9 cellular contexts compared by ENCODE assay signal in the genomic region with DNA sequence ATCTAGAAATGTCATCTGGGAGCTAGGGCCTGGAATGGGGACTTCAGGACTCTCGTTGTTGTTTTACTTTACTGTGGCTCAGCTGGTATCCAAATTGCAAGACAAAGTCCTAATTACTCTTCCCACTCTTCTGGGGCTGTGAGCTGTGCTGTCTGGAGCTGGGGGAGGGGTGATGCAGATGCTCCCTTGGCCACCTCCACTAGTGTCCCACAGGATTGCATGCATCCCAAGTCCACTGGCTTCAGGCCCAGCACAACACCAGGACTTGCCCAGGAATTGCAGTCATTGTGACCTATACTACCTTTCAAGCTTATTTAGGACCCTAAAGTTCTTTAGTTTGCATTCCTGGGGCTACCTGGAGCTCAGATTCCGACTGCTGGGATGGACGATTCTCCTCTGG.
"Had no signal": no experiment of that assay in that cellular context is flagged by ENCODE, and none has a peak within 500 bp of the region (broad histone marks: within the 10 kb centered on the region; RNA-seq: fewer than 3 reads in every experiment).

No MANE protein-coding gene starts in this region.

- H3K36me3 ChIP-seq: HAP-1 had no signal

- H3K9me3 ChIP-seq: HAP-1 had no signal

- H3K9ac ChIP-seq: GM23248 had no signal

- H3K4me1 ChIP-seq: HAP-1 had no signal

- H3K4me3 Mint-ChIP-seq: HFFc6, IgD-negative memory B cell had no signal

- H3K27ac ChIP-seq: GM23248, HL-60 had no signal

- H3K36me3 Mint-ChIP-seq: IgD-negative memory B cell had no signal

- H3K27ac Mint-ChIP-seq: HFFc6, IgD-negative memory B cell had no signal

- H3K4me1 Mint-ChIP-seq: IgD-negative memory B cell had no signal

- H3K4me3 ChIP-seq: GM23248, HAP-1 had no signal

- DNase-seq: GM23248, H7, HFFc6, KBM-7 had no signal

- ATAC-seq: HCT116, HepG2 had no signal

- H3K27me3 Mint-ChIP-seq: IgD-negative memory B cell had no signal
